8 cellular contexts compared by ENCODE assay signal in the genomic region with DNA sequence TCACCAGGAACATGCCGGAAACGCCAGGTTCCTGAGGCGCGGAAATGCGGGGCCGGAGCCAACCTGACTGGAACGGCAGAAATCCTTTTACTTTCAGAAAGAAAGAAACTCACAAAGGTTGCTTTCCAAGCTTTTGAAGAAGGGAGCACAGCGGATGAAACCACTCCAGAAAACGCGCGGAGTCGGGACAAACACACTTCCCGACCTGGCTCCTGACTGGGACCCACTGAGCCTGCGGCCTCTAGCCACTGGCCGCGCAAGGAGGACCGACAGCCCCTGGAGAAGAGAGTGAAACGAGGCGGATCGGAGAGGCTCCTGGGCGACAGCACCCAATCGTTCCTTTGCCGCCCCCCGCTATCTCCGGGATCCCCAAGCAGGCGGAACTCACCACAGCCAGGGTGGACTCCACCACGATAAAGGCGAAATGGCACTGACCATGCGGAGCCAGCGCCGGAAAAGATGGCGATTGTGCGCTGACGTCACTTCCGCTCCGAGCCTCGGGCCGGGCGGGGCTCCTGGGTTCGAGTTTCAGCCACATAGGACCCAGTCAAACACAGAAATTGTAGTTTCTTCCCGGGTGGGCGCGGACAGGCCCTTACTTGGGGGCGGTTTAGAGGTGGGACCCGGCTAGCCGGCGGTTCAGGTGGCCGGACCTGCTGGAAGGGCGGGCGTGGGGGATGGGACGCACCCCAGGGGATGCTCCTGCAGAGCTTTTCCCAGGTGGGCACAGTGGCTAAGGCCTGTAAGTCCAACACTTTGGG. TPM values are rescaled to one million over a fixed set of nuclear protein-coding genes. Genes with fewer than 3 reads are reported as not detected.
A peak's percentile ranks its signal among the peaks of the same experiment; 100 is the strongest.
DNase-seq lines count a peak whose midpoint lies in the region; ATAC-seq and TF ChIP-seq lines count a peak whose summit lies in the region.

A gene (minus strand): TSS at position 432 of the 761 bp plus-strand sequence. CDS start 16,407 bp downstream, outside the sequence.

- peak within 1 kb of the TSS; percentile 93 for H3K4me3 Mint-ChIP-seq in activated CD4-positive, alpha-beta memory T cell treated with anti-CD3 and anti-CD28 coated beads for 36 hours

- H3K27me3 ChIP-seq in dorsolateral prefrontal cortex (peaks cover 0 to 10% (median 0%) of the 10 kb centered on the region in 45 donors), right lobe of liver (no peaks in the 10 kb centered on the region)

- DNase-seq in Ammon's horn (ENCODE audit: low spot score) (peak; percentile 89), NCI-H748 (lab: John Stamatoyannopoulos, UW; ENCODE audit: unreplicated experiment) (peak; percentile 87), dorsolateral prefrontal cortex (peak; percentile 76 to 94 (median 86)), right lobe of liver (peak; percentile 86 to 89 (median 86))
- DNase-seq in activated CD4-positive, alpha-beta memory T cell treated with anti-CD3 and anti-CD28 coated beads for 36 hours = peak; percentile 90
- DNase-seq in stimulated activated CD4-positive, alpha-beta T cell treated with anti-CD3 and anti-CD28 coated beads, Interleukin-4, amount 100 ng/mL, for 4 hours = peak; percentile 79 to 83

- H3K27me3 Mint-ChIP-seq in activated CD4-positive, alpha-beta memory T cell treated with anti-CD3 and anti-CD28 coated beads for 36 hours = peaks cover 6% of the 10 kb centered on the region

- peaks cover 18% of the 10 kb centered on the region for H3K9me3 Mint-ChIP-seq in activated CD4-positive, alpha-beta memory T cell treated with anti-CD3 and anti-CD28 coated beads for 36 hours

- peaks cover 31% of the 10 kb centered on the region for H3K4me1 Mint-ChIP-seq in activated CD4-positive, alpha-beta memory T cell treated with anti-CD3 and anti-CD28 coated beads for 36 hours (ENCODE audit: low read depth)

- 0% methylated on average over 21 of the region's 51 CpGs for WGBS in right lobe of liver (ENCODE audit: insufficient coverage, low coverage, low lambda C conversion rate, missing lambda C conversion rate)

- H3K36me3 ChIP-seq in right lobe of liver = peaks cover 0 to 1% (median 0%) of the 10 kb centered on the region in 4 donors

- TF ChIP-seq CTCF in dorsolateral prefrontal cortex (IDR thresholded peaks at IDR 0.05 in 54 of 56, conservative IDR thresholded peaks at IDR 0.05 in 2 of 56; ENCODE audit: low read depth in 1 of 56, partially characterized antibody in 56 of 56) = peak in 30 of 56 donors; percentile 11 to 56 (median 27)
- TF ChIP-seq CTCF in right lobe of liver (IDR thresholded peaks at IDR 0.05) = no peak

- TF ChIP-seq POLR2A in GM19193 (IDR thresholded peaks at IDR 0.05; ENCODE audit: extremely low read depth, insufficient read depth, insufficient read length) (peak; percentile 92), right lobe of liver (IDR thresholded peaks at IDR 0.05) (peak; percentile 69)

- no peaks in the 10 kb centered on the region for H3K9me3 ChIP-seq in right lobe of liver

- H3K36me3 Mint-ChIP-seq in activated CD4-positive, alpha-beta memory T cell treated with anti-CD3 and anti-CD28 coated beads for 36 hours = peaks cover 37% of the 10 kb centered on the region

- ATAC-seq in HG03460 (IDR thresholded peaks at IDR 0.05; ENCODE audit: unreplicated experiment) (peak; percentile 82), right lobe of liver (peak; percentile 94 to 97 (median 96))

- POLR2A ChIA-PET in activated CD4-positive, alpha-beta memory T cell treated with anti-CD3 and anti-CD28 coated beads for 36 hours (lab: Charles Lee) = interaction anchor here (1.6 to 2.6 kb wide), 2 partner anchors 37 to 149 kb away, joined by 5 to 7 read pairs; a partner anchor contains a TSS

- no peaks in the 10 kb centered on the region for H3K4me1 ChIP-seq in right lobe of liver

- intact Hi-C loops in activated CD4-positive, alpha-beta memory T cell treated with anti-CD3 and anti-CD28 coated beads for 36 hours (cut with micrococcal nuclease) = loop anchor here (1.0 to 10.0 kb wide), 6 partner anchors 37 to 448 kb away; a partner anchor contains a TSS
- intact Hi-C loops in dorsolateral prefrontal cortex (cut with DNase I) = loop anchor here (5.0 to 10.0 kb wide), 4 partner anchors 38 to 149 kb away; a partner anchor contains a TSS
- intact Hi-C loops in right lobe of liver (cut with DNase I) = no loop called here

- H3K27ac Mint-ChIP-seq in activated CD4-positive, alpha-beta memory T cell treated with anti-CD3 and anti-CD28 coated beads for 36 hours = peak within 1 kb of the TSS; percentile 93

- H3K27ac ChIP-seq in dorsolateral prefrontal cortex (peak within 1 kb of the TSS; percentile 51 to 98 (median 93)), right lobe of liver (peak within 1 kb of the TSS; percentile 67 to 80 (median 71))

- CTCF ChIA-PET in activated CD4-positive, alpha-beta memory T cell treated with anti-CD3 and anti-CD28 coated beads for 36 hours (lab: Charles Lee) = interaction anchor here (0.9 to 2.4 kb wide), 6 partner anchors 36 to 212 kb away, joined by 3 to 10 read pairs (median 4); no protein-coding TSS in a partner anchor

- H3K4me3 ChIP-seq in dorsolateral prefrontal cortex (peak within 1 kb of the TSS; percentile 58 to 99 (median 88)), right lobe of liver (peak within 1 kb of the TSS; percentile 84 to 97 (median 94))

RNA-seq across cellular contexts. Expression of the gene that starts here (rescaled TPM):
- total RNA-seq in activated CD4-positive, alpha-beta memory T cell treated with anti-CD3 and anti-CD28 coated beads for 36 hours = 10 to 100 TPM; 61.1 to 62.2 TPM
- total RNA-seq in dorsolateral prefrontal cortex = 10 to 100 TPM; 16.5 to 34.9 (median 23.7) TPM
- total RNA-seq in right lobe of liver = 10 to 100 TPM; 11.5 to 15.2 (median 12.4) TPM

Comparison
In these comparisons a context has a peak if more than half of its experiments do, and no peak if none do; other contexts are left out.
1. Peak in every context shown above with its lines: DNase-seq, ATAC-seq, H3K4me3 ChIP-seq and H3K27ac ChIP-seq.
2. CTCF ChIP-seq: peak in dorsolateral prefrontal cortex (30 of 56); none in right lobe of liver (0 of 4).
3. intact Hi-C loops: an anchor here in activated CD4-positive, alpha-beta memory T cell treated with anti-CD3 and anti-CD28 coated beads for 36 hours (1.0 to 10.0 kb wide) and dorsolateral prefrontal cortex (5.0 to 10.0 kb wide); none called in right lobe of liver.